Comparison of ENCODE assay signal across 1 cellular context in the genomic region with DNA sequence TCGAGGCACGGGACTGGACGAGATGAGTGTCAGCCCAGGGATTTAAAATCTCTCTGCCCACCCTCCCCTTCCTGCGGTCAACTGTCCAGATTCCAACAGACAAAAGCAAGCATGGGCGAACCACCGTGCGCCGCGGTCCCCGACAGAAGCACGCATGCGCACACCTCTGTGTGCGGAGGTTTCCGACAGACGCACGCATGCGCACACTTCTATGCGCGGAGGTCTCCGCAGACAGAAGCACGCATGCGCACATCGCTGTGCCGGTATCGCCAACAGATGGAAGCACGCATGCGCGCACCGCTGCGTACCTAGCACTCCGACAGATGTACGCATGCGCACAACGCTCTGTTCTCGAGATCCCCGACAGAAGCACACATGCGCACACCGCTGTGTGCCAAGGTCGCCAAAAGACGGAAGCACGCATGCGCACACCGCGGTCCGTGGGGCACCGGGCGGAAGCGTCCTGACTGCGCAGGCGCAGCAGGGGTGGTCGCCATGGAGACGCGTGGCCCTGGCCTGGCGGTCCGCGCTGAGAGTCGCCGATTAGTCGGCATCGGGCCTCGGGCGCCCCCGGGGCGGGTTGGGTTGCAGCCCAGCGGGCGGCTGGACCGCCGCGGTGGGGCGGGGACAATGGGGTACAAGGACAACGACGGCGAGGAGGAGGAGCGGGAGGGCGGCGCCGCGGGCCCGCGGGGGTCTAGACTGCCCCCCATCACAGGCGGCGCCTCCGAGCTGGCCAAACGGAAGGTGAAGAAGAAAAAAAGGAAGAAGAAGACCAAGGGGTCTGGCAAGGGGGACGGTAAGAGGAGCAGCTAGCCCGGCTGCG.
A peak's percentile ranks its signal among the peaks of the same experiment; 100 is the strongest.
TF ChIP-seq lines count a peak whose summit lies in the region.

No MANE protein-coding gene starts in this region.

TF ChIP-seq in HepG2, 621 proteins besides CTCF, POLR2A, EP300 and RAD21 (continued from another document and continues in another):
- TF ChIP-seq DZIP1 (CRISPR knock-in tag; IDR thresholded peaks at IDR 0.05): no peak
- TF ChIP-seq ZNF780A (CRISPR knock-in tag; IDR thresholded peaks at IDR 0.05): no peak
- no peak for TF ChIP-seq DMTF1 (CRISPR knock-in tag; IDR thresholded peaks at IDR 0.05)
- no peak for TF ChIP-seq ZNF564 (CRISPR knock-in tag; IDR thresholded peaks at IDR 0.05)
- TF ChIP-seq IRF9 (CRISPR knock-in tag; IDR thresholded peaks at IDR 0.05; ENCODE audit: borderline replicate concordance): no peak
- TF ChIP-seq TMF1 (CRISPR knock-in tag; IDR thresholded peaks at IDR 0.05; ENCODE audit: low read depth): no peak
- TF ChIP-seq PAX8 (CRISPR knock-in tag; IDR thresholded peaks at IDR 0.05; ENCODE audit: borderline replicate concordance): no peak; the same call in 1 of the 2 replicates
- TF ChIP-seq, protein P1, sequence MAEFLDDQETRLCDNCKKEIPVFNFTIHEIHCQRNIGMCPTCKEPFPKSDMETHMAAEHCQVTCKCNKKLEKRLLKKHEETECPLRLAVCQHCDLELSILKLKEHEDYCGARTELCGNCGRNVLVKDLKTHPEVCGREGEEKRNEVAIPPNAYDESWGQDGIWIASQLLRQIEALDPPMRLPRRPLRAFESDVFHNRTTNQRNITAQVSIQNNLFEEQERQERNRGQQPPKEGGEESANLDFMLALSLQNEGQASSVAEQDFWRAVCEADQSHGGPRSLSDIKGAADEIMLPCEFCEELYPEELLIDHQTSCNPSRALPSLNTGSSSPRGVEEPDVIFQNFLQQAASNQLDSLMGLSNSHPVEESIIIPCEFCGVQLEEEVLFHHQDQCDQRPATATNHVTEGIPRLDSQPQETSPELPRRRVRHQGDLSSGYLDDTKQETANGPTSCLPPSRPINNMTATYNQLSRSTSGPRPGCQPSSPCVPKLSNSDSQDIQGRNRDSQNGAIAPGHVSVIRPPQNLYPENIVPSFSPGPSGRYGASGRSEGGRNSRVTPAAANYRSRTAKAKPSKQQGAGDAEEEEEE (CRISPR knock-in tag; IDR thresholded peaks at IDR 0.05; ENCODE audit: borderline replicate concordance): no peak
- no peak for TF ChIP-seq RFX5 (IDR thresholded peaks at IDR 0.05; ENCODE audit: low read depth, low read length)
- TF ChIP-seq, protein P2, sequence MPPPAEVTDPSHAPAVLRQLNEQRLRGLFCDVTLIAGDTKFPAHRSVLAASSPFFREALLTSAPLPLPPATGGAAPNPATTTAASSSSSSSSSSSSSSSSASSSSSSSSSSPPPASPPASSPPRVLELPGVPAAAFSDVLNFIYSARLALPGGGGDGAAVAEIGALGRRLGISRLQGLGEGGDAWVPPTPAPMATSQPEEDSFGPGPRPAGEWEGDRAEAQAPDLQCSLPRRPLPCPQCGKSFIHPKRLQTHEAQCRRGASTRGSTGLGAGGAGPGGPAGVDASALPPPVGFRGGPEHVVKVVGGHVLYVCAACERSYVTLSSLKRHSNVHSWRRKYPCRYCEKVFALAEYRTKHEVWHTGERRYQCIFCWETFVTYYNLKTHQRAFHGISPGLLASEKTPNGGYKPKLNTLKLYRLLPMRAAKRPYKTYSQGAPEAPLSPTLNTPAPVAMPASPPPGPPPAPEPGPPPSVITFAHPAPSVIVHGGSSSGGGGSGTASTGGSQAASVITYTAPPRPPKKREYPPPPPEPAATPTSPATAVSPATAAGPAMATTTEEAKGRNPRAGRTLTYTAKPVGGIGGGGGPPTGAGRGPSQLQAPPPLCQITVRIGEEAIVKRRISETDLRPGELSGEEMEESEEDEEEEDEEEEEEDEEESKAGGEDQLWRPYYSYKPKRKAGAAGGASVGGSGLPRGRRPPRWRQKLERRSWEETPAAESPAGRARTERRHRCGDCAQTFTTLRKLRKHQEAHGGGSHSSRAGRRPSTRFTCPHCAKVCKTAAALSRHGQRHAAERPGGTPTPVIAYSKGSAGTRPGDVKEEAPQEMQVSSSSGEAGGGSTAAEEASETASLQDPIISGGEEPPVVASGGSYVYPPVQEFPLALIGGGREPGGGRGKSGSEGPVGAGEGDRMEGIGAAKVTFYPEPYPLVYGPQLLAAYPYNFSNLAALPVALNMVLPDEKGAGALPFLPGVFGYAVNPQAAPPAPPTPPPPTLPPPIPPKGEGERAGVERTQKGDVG (CRISPR knock-in tag; IDR thresholded peaks at IDR 0.05; ENCODE audit: borderline replicate concordance): 0 out of 2 replicates have a peak, but pooled peaks have one; percentile 59
- peak; percentile 95 for TF ChIP-seq RFX3 (CRISPR knock-in tag; IDR thresholded peaks at IDR 0.05)
- TF ChIP-seq, protein P3, sequence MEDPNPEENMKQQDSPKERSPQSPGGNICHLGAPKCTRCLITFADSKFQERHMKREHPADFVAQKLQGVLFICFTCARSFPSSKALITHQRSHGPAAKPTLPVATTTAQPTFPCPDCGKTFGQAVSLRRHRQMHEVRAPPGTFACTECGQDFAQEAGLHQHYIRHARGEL (CRISPR knock-in tag; IDR thresholded peaks at IDR 0.05): no peak
- no peak for TF ChIP-seq JUND (CRISPR knock-in tag; IDR thresholded peaks at IDR 0.05)
- no peak for TF ChIP-seq ZNF333 (CRISPR knock-in tag; IDR thresholded peaks at IDR 0.05; ENCODE audit: borderline replicate concordance)
- no peak for TF ChIP-seq ZNF225 (CRISPR knock-in tag; IDR thresholded peaks at IDR 0.05)
- no peak for TF ChIP-seq SMAD9 (CRISPR knock-in tag; IDR thresholded peaks at IDR 0.05)
- TF ChIP-seq ATRX (CRISPR knock-in tag; IDR thresholded peaks at IDR 0.05; ENCODE audit: borderline replicate concordance): no peak
- TF ChIP-seq, protein P4, sequence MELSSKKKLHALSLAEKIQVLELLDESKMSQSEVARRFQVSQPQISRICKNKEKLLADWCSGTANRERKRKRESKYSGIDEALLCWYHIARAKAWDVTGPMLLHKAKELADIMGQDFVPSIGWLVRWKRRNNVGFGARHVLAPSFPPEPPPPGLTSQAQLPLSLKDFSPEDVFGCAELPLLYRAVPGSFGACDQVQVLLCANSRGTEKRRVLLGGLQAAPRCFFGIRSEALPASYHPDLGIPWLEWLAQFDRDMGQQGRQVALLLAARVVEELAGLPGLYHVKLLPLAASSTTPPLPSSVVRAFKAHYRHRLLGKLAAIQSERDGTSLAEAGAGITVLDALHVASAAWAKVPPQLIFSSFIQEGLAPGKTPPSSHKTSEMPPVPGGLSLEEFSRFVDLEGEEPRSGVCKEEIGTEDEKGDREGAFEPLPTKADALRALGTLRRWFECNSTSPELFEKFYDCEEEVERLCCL (CRISPR knock-in tag; IDR thresholded peaks at IDR 0.05; ENCODE audit: borderline replicate concordance): no peak
- TF ChIP-seq MEIS1 (CRISPR knock-in tag; IDR thresholded peaks at IDR 0.05; ENCODE audit: borderline replicate concordance): peak; percentile 40; the same call in 1 of the 2 replicates
- TF ChIP-seq ZBTB46 (CRISPR knock-in tag; IDR thresholded peaks at IDR 0.05; ENCODE audit: borderline replicate concordance): no peak
- no peak for TF ChIP-seq PHF21A (CRISPR knock-in tag; IDR thresholded peaks at IDR 0.05)
- TF ChIP-seq RBAK (CRISPR knock-in tag; IDR thresholded peaks at IDR 0.05): no peak
- no peak for TF ChIP-seq FOSL2 (CRISPR knock-in tag; IDR thresholded peaks at IDR 0.05)
- TF ChIP-seq PRDM10 (CRISPR knock-in tag; IDR thresholded peaks at IDR 0.05; ENCODE audit: low read depth): no peak; the same call in 1 of the 2 replicates
- TF ChIP-seq POLR2AphosphoS2 (IDR thresholded peaks at IDR 0.05; ENCODE audit: low read depth, low read length): no peak
- TF ChIP-seq ZNF317 (CRISPR knock-in tag; IDR thresholded peaks at IDR 0.05): no peak
- TF ChIP-seq, protein P5, sequence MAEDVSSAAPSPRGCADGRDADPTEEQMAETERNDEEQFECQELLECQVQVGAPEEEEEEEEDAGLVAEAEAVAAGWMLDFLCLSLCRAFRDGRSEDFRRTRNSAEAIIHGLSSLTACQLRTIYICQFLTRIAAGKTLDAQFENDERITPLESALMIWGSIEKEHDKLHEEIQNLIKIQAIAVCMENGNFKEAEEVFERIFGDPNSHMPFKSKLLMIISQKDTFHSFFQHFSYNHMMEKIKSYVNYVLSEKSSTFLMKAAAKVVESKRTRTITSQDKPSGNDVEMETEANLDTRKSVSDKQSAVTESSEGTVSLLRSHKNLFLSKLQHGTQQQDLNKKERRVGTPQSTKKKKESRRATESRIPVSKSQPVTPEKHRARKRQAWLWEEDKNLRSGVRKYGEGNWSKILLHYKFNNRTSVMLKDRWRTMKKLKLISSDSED (CRISPR knock-in tag; IDR thresholded peaks at IDR 0.05): no peak
- TF ChIP-seq, protein P6, sequence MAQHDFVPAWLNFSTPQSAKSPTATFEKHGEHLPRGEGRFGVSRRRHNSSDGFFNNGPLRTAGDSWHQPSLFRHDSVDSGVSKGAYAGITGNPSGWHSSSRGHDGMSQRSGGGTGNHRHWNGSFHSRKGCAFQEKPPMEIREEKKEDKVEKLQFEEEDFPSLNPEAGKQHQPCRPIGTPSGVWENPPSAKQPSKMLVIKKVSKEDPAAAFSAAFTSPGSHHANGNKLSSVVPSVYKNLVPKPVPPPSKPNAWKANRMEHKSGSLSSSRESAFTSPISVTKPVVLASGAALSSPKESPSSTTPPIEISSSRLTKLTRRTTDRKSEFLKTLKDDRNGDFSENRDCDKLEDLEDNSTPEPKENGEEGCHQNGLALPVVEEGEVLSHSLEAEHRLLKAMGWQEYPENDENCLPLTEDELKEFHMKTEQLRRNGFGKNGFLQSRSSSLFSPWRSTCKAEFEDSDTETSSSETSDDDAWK (CRISPR knock-in tag; IDR thresholded peaks at IDR 0.05): no peak
- TF ChIP-seq ZNF724P (CRISPR knock-in tag; IDR thresholded peaks at IDR 0.05; ENCODE audit: borderline replicate concordance): no peak
- TF ChIP-seq TAF1 (CRISPR knock-in tag; IDR thresholded peaks at IDR 0.05): peak; percentile 48; the same call in 1 of the 2 replicates
